ENCODE assay signal across 8 cellular contexts in the genomic region with DNA sequence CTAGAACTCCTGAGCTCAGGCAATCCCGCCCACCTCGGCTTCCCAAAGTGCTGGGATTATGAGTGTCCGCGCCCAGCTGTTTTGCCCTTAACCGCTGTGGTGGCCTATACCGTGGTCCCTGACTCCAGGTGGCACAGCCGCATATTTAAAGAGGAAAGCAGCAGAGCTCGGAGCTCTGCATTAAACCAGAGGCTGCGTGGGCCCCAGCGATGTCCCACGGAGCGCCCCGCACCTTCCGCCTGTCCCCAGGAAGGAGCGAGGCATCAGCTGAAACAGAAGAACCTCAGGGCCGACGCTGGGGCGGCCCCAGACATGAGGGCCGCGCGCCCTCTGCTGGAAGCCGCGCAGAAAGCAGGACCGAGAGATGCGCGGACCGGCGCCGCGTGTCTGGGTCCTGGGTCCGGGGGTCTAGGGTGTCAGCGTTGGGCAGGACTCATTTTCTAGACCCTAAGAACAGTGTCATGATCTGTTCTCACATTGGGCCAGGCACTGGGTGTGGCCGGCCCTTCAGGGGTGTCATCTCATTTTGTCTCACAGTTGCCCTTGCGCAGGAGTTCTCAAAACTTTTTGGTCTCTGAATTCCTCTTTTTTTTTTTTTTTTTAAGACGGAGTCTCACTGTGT. TPM values are rescaled to one million over a fixed set of nuclear protein-coding genes. Genes with fewer than 3 reads are reported as not detected.
DNase-seq lines count a peak whose midpoint lies in the region; ATAC-seq, FAIRE-seq and TF ChIP-seq lines count a peak whose summit lies in the region.

No MANE protein-coding gene starts in this region.

- no peaks in the 10 kb centered on the region for H3K4me1 ChIP-seq in foreskin keratinocyte
- H3K4me1 ChIP-seq in pancreas: no peaks in the 10 kb centered on the region
- no peaks in the 10 kb centered on the region for H3K4me1 ChIP-seq in thoracic aorta (ENCODE audit: control insufficient read depth in 1 of 2, low read depth in 2 of 2)

- intact Hi-C loops in activated T-helper 2 cell treated with anti-CD3 and anti-CD28 coated beads, Interferon-gamma antibody, Interleukin-2, Interleukin-4, amounts not matched to agents 10 μg/mL and 5 μg/mL and 100 μg/mL, durations not matched to agents 14 hours and 24 hours and 36 hours (cut with micrococcal nuclease): loop anchor here (2.0 kb wide), 1 partner anchor 180 kb away; no protein-coding TSS in a partner anchor
- intact Hi-C loops in pancreas (cut with DNase I): loop anchor here in 2 of 3 donors (10.0 kb wide), 2 partner anchors 342 to 352 kb away; partner anchors contain the start of gene EXOSC2 (in 1 of the 2)

- peaks cover 2% of the 10 kb centered on the region for H3K27me3 Mint-ChIP-seq in activated T-helper 2 cell treated with anti-CD3 and anti-CD28 coated beads, Interferon-gamma antibody, Interleukin-2, Interleukin-4, amounts not matched to agents 10 μg/mL and 5 μg/mL and 100 μg/mL, durations not matched to agents 14 hours and 24 hours and 36 hours (ENCODE audit: low read depth)

- WGBS in pancreas, 2 donors: 13 to 14% methylated on average over 34 to 35 of the region's 35 CpGs

- H3K9me3 Mint-ChIP-seq in activated T-helper 2 cell treated with anti-CD3 and anti-CD28 coated beads, Interferon-gamma antibody, Interleukin-2, Interleukin-4, amounts not matched to agents 10 μg/mL and 5 μg/mL and 100 μg/mL, durations not matched to agents 14 hours and 24 hours and 36 hours: no peaks in the 10 kb centered on the region

- no peak overlapping the region for H3K27ac Mint-ChIP-seq in activated T-helper 2 cell treated with anti-CD3 and anti-CD28 coated beads, Interferon-gamma antibody, Interleukin-2, Interleukin-4, amounts not matched to agents 10 μg/mL and 5 μg/mL and 100 μg/mL, durations not matched to agents 14 hours and 24 hours and 36 hours

- H3K27me3 ChIP-seq in foreskin keratinocyte (peaks cover 4% of the 10 kb centered on the region), pancreas (no peaks in the 10 kb centered on the region), thoracic aorta (replicated peaks; ENCODE audit: insufficient read depth) (no peaks in the 10 kb centered on the region)

- DNase-seq in Daoy (ENCODE audit: low read depth) (peak; percentile 83), HuH-7.5 (ENCODE audit: low spot score) (peak; percentile 75), SHP77 treated with DMSO at 0.1 percent for 48 hours (lab: John Stamatoyannopoulos, UW) (peak; percentile 12), foreskin keratinocyte (peak in 1 of 2 donors; percentile 32), pancreas (peak in 5 of 6 donors; percentile 19 to 88 (median 61)), thoracic aorta (ENCODE audit: low spot score) (peak; percentile 14)
- peak; percentile 60 for DNase-seq in activated T-helper 2 cell treated with anti-CD3 and anti-CD28 coated beads, Interferon-gamma antibody, Interleukin-2, Interleukin-4, amounts not matched to agents 10 μg/mL and 5 μg/mL and 100 μg/mL, durations not matched to agents 14 hours and 24 hours and 36 hours (ENCODE audit: low spot score)

- H3K9me3 ChIP-seq in pancreas (no peaks in the 10 kb centered on the region), thoracic aorta (no peaks in the 10 kb centered on the region)

- no peaks in the 10 kb centered on the region for H3K36me3 Mint-ChIP-seq in activated T-helper 2 cell treated with anti-CD3 and anti-CD28 coated beads, Interferon-gamma antibody, Interleukin-2, Interleukin-4, amounts not matched to agents 10 μg/mL and 5 μg/mL and 100 μg/mL, durations not matched to agents 14 hours and 24 hours and 36 hours (ENCODE audit: low read depth)

- no peaks in the 10 kb centered on the region for H3K4me1 Mint-ChIP-seq in activated T-helper 2 cell treated with anti-CD3 and anti-CD28 coated beads, Interferon-gamma antibody, Interleukin-2, Interleukin-4, amounts not matched to agents 10 μg/mL and 5 μg/mL and 100 μg/mL, durations not matched to agents 14 hours and 24 hours and 36 hours (ENCODE audit: low read depth)

- no peaks in the 10 kb centered on the region for H3K36me3 ChIP-seq in pancreas
- no peaks in the 10 kb centered on the region for H3K36me3 ChIP-seq in thoracic aorta

- no peak overlapping the region for H3K27ac ChIP-seq in foreskin keratinocyte
- H3K27ac ChIP-seq in pancreas: no peak overlapping the region
- no peak overlapping the region for H3K27ac ChIP-seq in thoracic aorta

- H3K4me3 ChIP-seq in pancreas: no peak overlapping the region
- peak overlapping the region; percentile 48 for H3K4me3 ChIP-seq in thoracic aorta

- peak; percentile 74 for ATAC-seq in foreskin keratinocyte
- ATAC-seq in pancreas: peak; percentile 88 to 98 (median 96)
- no peak for ATAC-seq in thoracic aorta (ENCODE audit: insufficient number of reproducible peaks, low FRiP score, low read depth)
- no peak for ATAC-seq in GM21447 (IDR thresholded peaks at IDR 0.05; ENCODE audit: unreplicated experiment)

- no peak overlapping the region for H3K4me3 Mint-ChIP-seq in activated T-helper 2 cell treated with anti-CD3 and anti-CD28 coated beads, Interferon-gamma antibody, Interleukin-2, Interleukin-4, amounts not matched to agents 10 μg/mL and 5 μg/mL and 100 μg/mL, durations not matched to agents 14 hours and 24 hours and 36 hours (ENCODE audit: low read depth)

- no peak for FAIRE-seq in pancreas (lab: Jason Lieb, UNC)

- TF ChIP-seq CTCF in foreskin keratinocyte (conservative IDR thresholded peaks at IDR 0.05) (peak; percentile 93), pancreas (IDR thresholded peaks at IDR 0.05) (peak; percentile 77 to 88 (median 85)), thoracic aorta (IDR thresholded peaks at IDR 0.05) (peak; percentile 93)

RNA-seq across cellular contexts. Expression of gene LAMC3, which starts 37.7 kb away (rescaled TPM):
- 2.5 and 3.8 TPM in 2 replicates for total RNA-seq in Daoy (2014; rRNA removed; shearing (Covaris generic))
- not detected in 2 replicates for total RNA-seq in activated T-helper 2 cell treated with anti-CD3 and anti-CD28 coated beads, Interferon-gamma antibody, Interleukin-2, Interleukin-4, amounts not matched to agents 10 μg/mL and 5 μg/mL and 100 μg/mL, durations not matched to agents 14 hours and 24 hours and 36 hours
- 0.03 TPM in 1 of 2 replicates, not detected in the other for total RNA-seq in foreskin keratinocyte
- polyA plus RNA-seq in foreskin keratinocyte: not detected in 2 replicates
- total RNA-seq in pancreas: 1 to 10 TPM; 1.1 to 4.9 (median 2.2) TPM
- 1 to 10 TPM; 5.1 to 8.9 TPM for polyA plus RNA-seq in pancreas
- total RNA-seq in thoracic aorta: 1 to 10 TPM in 1 of 2 donors, under 1 TPM in 1; 0.54 to 2.8 TPM

RNA-seq across cellular contexts. Expression of gene AIF1L, which starts 49.6 kb away (rescaled TPM):
- total RNA-seq in Daoy (2014; rRNA removed; shearing (Covaris generic)): 3.5 and 5.2 TPM in 2 replicates
- 0.27 and 0.55 TPM in 2 replicates for total RNA-seq in activated T-helper 2 cell treated with anti-CD3 and anti-CD28 coated beads, Interferon-gamma antibody, Interleukin-2, Interleukin-4, amounts not matched to agents 10 μg/mL and 5 μg/mL and 100 μg/mL, durations not matched to agents 14 hours and 24 hours and 36 hours
- total RNA-seq in foreskin keratinocyte (4.4 and 4.9 TPM in 2 replicates), pancreas (1 to 10 TPM; 2.4 to 5.0 (median 3.8) TPM), thoracic aorta (10 to 100 TPM; 18.8 to 21.9 TPM)
- polyA plus RNA-seq in foreskin keratinocyte (3.8 and 4.1 TPM in 2 replicates), pancreas (1 to 10 TPM; 4.0 to 4.6 TPM)

Comparison
In these comparisons a context has a peak if more than half of its experiments do, and no peak if none do; other contexts are left out.
1. ATAC-seq: peak in foreskin keratinocyte (single experiment) and pancreas (4 of 4); none in thoracic aorta (single experiment) and GM21447 (single experiment).
2. Peak in every context shown above with its lines, with median percentiles within 50 percentile points of each other: CTCF ChIP-seq.